In the genomic region with DNA sequence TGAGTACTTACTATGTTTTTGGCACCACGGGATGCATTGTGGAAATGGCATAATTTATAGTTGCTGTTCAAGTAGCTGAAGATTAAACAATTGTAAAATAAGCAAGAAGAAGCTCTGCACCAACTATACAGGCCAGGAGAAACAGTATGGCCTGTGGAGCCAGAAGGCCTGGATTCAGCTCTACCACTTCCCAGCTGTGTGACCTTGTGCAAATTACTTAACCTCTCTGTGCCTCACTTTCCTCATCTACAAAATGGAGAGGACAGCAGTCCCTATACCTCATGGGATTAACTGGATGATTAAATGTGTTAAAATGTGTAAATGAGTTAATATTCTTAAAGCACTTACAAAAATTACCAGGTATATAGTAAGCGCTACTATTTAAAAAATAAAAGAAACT, we compare ENCODE assay signal across 22 cellular contexts. TPM values are rescaled to one million over a fixed set of nuclear protein-coding genes. Genes with fewer than 3 reads are reported as not detected.
DNase-seq lines count a peak whose midpoint lies in the region; ATAC-seq, FAIRE-seq and TF ChIP-seq lines count a peak whose summit lies in the region.
"Had no signal": no experiment of that assay in that cellular context is flagged by ENCODE, and none has a peak within 500 bp of the region (broad histone marks: within the 10 kb centered on the region; RNA-seq: fewer than 3 reads in every experiment).

No MANE protein-coding gene starts in this region.

- no peak for TF ChIP-seq EP300 in H1 (IDR thresholded peaks at IDR 0.05; ENCODE audit: borderline replicate concordance in 1 of 2, low read depth in 2 of 2, low read length in 2 of 2)

- ATAC-seq in thoracic aorta (ENCODE audit: insufficient number of reproducible peaks, low FRiP score, low read depth) (no peak), left cardiac atrium (no peak)

- TF ChIP-seq POLR2A in H1 (IDR thresholded peaks at IDR 0.05; ENCODE audit: control extremely low read depth in 1 of 2, low read depth in 2 of 2, low read length in 2 of 2), result no peak

- no peak overlapping the region for H3K4me2 ChIP-seq in H1 (ENCODE audit: insufficient read depth in 1 of 2, low read depth in 2 of 2, low read length in 2 of 2)
- no peak overlapping the region for H3K4me2 ChIP-seq in mesenchymal stem cell (ENCODE audit: low read length, poor library complexity, severe bottlenecking)

- H3K4ac ChIP-seq in H1 (replicated peaks; ENCODE audit: insufficient read length, low read depth, low read length) (no peak overlapping the region), mesenchymal stem cell (ENCODE audit: low read depth in 1 of 2, low read length in 2 of 2) (no peak overlapping the region)

- H3K4me3 ChIP-seq in SJSA1 (no peak overlapping the region), H1 (ENCODE audit: extremely low read depth in 1 of 4, insufficient read depth in 2 of 4, low read depth in 3 of 4, low read length in 4 of 4) (no peak overlapping the region), mesenchymal stem cell (ENCODE audit: insufficient read depth in 1 of 2, low read depth in 1 of 2, low read length in 2 of 2) (no peak overlapping the region), thoracic aorta (no peak overlapping the region)
- H3K4me3 ChIP-seq in CD8-positive, alpha-beta memory T cell (ENCODE audit: low read length), result no peak overlapping the region
- H3K4me3 ChIP-seq: GM23248 had no signal

- H2BK12ac ChIP-seq in H1 (ENCODE audit: low read depth, low read length) (no peak overlapping the region), mesenchymal stem cell (ENCODE audit: low read length in 2 of 2) (no peak overlapping the region)

- no peak overlapping the region for H3K18ac ChIP-seq in H1 (ENCODE audit: extremely low read depth, low read length)
- peak overlapping the region in 1 of 2 experiments; percentile 11 for H3K18ac ChIP-seq in mesenchymal stem cell (ENCODE audit: low read depth in 1 of 2, low read length in 2 of 2)

- H3K56ac ChIP-seq in H1 (replicated peaks; ENCODE audit: insufficient read length, low read depth, low read length), result no peak overlapping the region

- TF ChIP-seq CTCF in H1 (IDR thresholded peaks at IDR 0.05; ENCODE audit: control extremely low read depth in 1 of 3, insufficient read depth in 1 of 3, low read depth in 1 of 3, low read length in 3 of 3) (no peak), thoracic aorta (IDR thresholded peaks at IDR 0.05) (no peak)

- no peak overlapping the region for H3K27ac Mint-ChIP-seq in CD8-positive, alpha-beta memory T cell
- H3K27ac Mint-ChIP-seq: CD4-positive, alpha-beta memory T cell; HFFc6; IgD-negative memory B cell had no signal

- H3K23me2 ChIP-seq in H1 (ENCODE audit: low read depth, low read length), result no peaks in the 10 kb centered on the region

- H2AK5ac ChIP-seq in H1 (ENCODE audit: low read depth, low read length), result no peak overlapping the region
- H2AK5ac ChIP-seq in mesenchymal stem cell (ENCODE audit: low read length, severe bottlenecking), result peak overlapping the region; percentile 89

- no peaks in the 10 kb centered on the region for H3K9me3 Mint-ChIP-seq in CD8-positive, alpha-beta memory T cell
- H3K9me3 Mint-ChIP-seq: HFFc6 had no signal

- 0 out of 2 replicates have a peak overlapping the region, but pooled peaks have one; percentile 49 for H3K27ac ChIP-seq in SJSA1
- no peak overlapping the region for H3K27ac ChIP-seq in H1 (ENCODE audit: low read depth, low read length)
- H3K27ac ChIP-seq in mesenchymal stem cell (ENCODE audit: low read length, poor library complexity, severe bottlenecking), result no peak overlapping the region
- H3K27ac ChIP-seq in thoracic aorta, result peak overlapping the region; percentile 78 to 86
- H3K27ac ChIP-seq in CD8-positive, alpha-beta memory T cell (ENCODE audit: low read depth, low read length), result no peak overlapping the region
- H3K27ac ChIP-seq: C4-2B, GM23248 had no signal

- peaks cover 9 to 11% of the 10 kb centered on the region in 2 donors for H3K27me3 Mint-ChIP-seq in CD8-positive, alpha-beta memory T cell

- H3K14ac ChIP-seq in H1 (ENCODE audit: insufficient read length), result no peak overlapping the region
- no peak overlapping the region for H3K14ac ChIP-seq in mesenchymal stem cell (ENCODE audit: low read length in 2 of 2)

- no peaks in the 10 kb centered on the region for H4K20me1 ChIP-seq in H1 (replicated peaks in 1 of 2; ENCODE audit: control insufficient read depth in 1 of 2, insufficient read depth in 2 of 2, low read length in 2 of 2)

- H3K9me3 ChIP-seq in SJSA1 (replicated peaks) (no peaks in the 10 kb centered on the region), H1 (ENCODE audit: insufficient read depth in 2 of 2, low read depth in 1 of 2, low read length in 1 of 2) (no peaks in the 10 kb centered on the region), mesenchymal stem cell (ENCODE audit: control insufficient read depth, low read length) (no peaks in the 10 kb centered on the region), thoracic aorta (no peaks in the 10 kb centered on the region)
- no peaks in the 10 kb centered on the region for H3K9me3 ChIP-seq in CD8-positive, alpha-beta memory T cell (ENCODE audit: low read length)
- H3K9me3 ChIP-seq: BE2C had no signal

- POLR2A ChIA-PET in H1 (lab: Charles Lee; ENCODE audit: partially characterized antibody), result interaction anchor here (1.0 kb wide), 1 partner anchor 33 kb away, joined by 3 read pairs; no protein-coding TSS in a partner anchor
- POLR2A ChIA-PET in CD8-positive, alpha-beta memory T cell (lab: Charles Lee), result no interaction called here

- intact Hi-C loops in left cardiac atrium (cut with DNase I), result no loop called here

- H3K23ac ChIP-seq in H1 (ENCODE audit: insufficient read length) (no peak overlapping the region), mesenchymal stem cell (ENCODE audit: low read length in 2 of 2) (no peak overlapping the region)

- H3K36me3 Mint-ChIP-seq in CD8-positive, alpha-beta memory T cell, result no peaks in the 10 kb centered on the region
- H3K36me3 Mint-ChIP-seq: CD4-positive, alpha-beta memory T cell; IgD-negative memory B cell had no signal

- H2AFZ ChIP-seq in H1 (ENCODE audit: low read length) (no peak overlapping the region), mesenchymal stem cell (ENCODE audit: low read depth, low read length) (no peak overlapping the region)
- H2AFZ ChIP-seq: GM23248 had no signal

- no peak overlapping the region for H2BK20ac ChIP-seq in H1 (ENCODE audit: low read length)

- H3K79me2 ChIP-seq in H1 (ENCODE audit: control insufficient read depth in 1 of 2, insufficient read depth in 2 of 2, low read length in 2 of 2), result no peaks in the 10 kb centered on the region

- FAIRE-seq in H1 (lab: Jason Lieb, UNC), result no peak
- FAIRE-seq: H54, HTR-8/SVneo had no signal

- 95% methylated on average over 2 of the region's 2 CpGs; no CpG with 5 or more reads in 1 of the 2 experiments for WGBS in H1 (ENCODE audit: extremely low coverage in 1 of 2, insufficient coverage in 1 of 2, insufficient read length in 1 of 2, insufficient replicate concordance in 2 of 2, low coverage in 1 of 2, low lambda C conversion rate in 2 of 2, missing lambda C conversion rate in 1 of 2), 2 experiments
- 83% methylated on average over 1 of the region's 2 CpGs for whole genome bisulfite sequencing in mesenchymal stem cell

- H3K9ac ChIP-seq in H1 (replicated peaks in 1 of 4; ENCODE audit: extremely low read depth in 1 of 4, low read depth in 3 of 4, low read length in 3 of 4) (no peak overlapping the region), mesenchymal stem cell (ENCODE audit: low read length) (no peak overlapping the region)
- H3K9ac ChIP-seq: GM23248 had no signal

- CTCF ChIA-PET in H1 (lab: Charles Lee; ENCODE audit: partially characterized antibody), result interaction anchor here (1.1 to 1.6 kb wide), 2 partner anchors 13 to 39 kb away, joined by 4 read pairs; no protein-coding TSS in a partner anchor
- CTCF ChIA-PET in CD8-positive, alpha-beta memory T cell (lab: Charles Lee), result interaction anchor here (0.9 kb wide), 1 partner anchor 15 kb away, joined by 3 read pairs; no protein-coding TSS in a partner anchor

- H2BK5ac ChIP-seq in H1 (ENCODE audit: low read depth, low read length), result no peak overlapping the region
- no peak overlapping the region for H2BK5ac ChIP-seq in mesenchymal stem cell (ENCODE audit: low read depth, low read length, poor library complexity, severe bottlenecking)

- peaks cover 58% of the 10 kb centered on the region for H3K4me1 ChIP-seq in SJSA1 (replicated peaks)
- peaks cover 0 to 6% (median 1%) of the 10 kb centered on the region in 4 experiments; a peak in 2 of 7 replicates for H3K4me1 ChIP-seq in H1 (replicated peaks in 1 of 4; ENCODE audit: control insufficient read depth in 3 of 4, insufficient read depth in 4 of 4, low read length in 3 of 4)
- H3K4me1 ChIP-seq in mesenchymal stem cell (ENCODE audit: control insufficient read depth, insufficient read depth, low read depth, low read length), result peaks cover 24% of the 10 kb centered on the region
- peaks cover 14 to 58% of the 10 kb centered on the region in 2 donors for H3K4me1 ChIP-seq in thoracic aorta (ENCODE audit: control insufficient read depth in 1 of 2, low read depth in 2 of 2)
- H3K4me1 ChIP-seq in CD8-positive, alpha-beta memory T cell (ENCODE audit: insufficient read depth, low read length), result no peaks in the 10 kb centered on the region

- H4K8ac ChIP-seq in H1 (ENCODE audit: extremely low read depth, insufficient read depth, low read length) (no peak overlapping the region), mesenchymal stem cell (ENCODE audit: low read length) (no peak overlapping the region)

- no peaks in the 10 kb centered on the region for H3K36me3 ChIP-seq in SJSA1
- no peaks in the 10 kb centered on the region for H3K36me3 ChIP-seq in H1 (ENCODE audit: control insufficient read depth in 2 of 4, insufficient read depth in 4 of 4, low read length in 3 of 4)
- no peaks in the 10 kb centered on the region for H3K36me3 ChIP-seq in mesenchymal stem cell (ENCODE audit: control insufficient read depth in 1 of 2, insufficient read depth in 2 of 2, low read depth in 1 of 2, low read length in 2 of 2)
- H3K36me3 ChIP-seq in thoracic aorta, result no peaks in the 10 kb centered on the region
- H3K36me3 ChIP-seq in CD8-positive, alpha-beta memory T cell (ENCODE audit: insufficient read depth, low read length), result no peaks in the 10 kb centered on the region
- H3K36me3 ChIP-seq: BE2C had no signal

- H2BK15ac ChIP-seq in H1 (ENCODE audit: low read length), result no peak overlapping the region
- H2BK15ac ChIP-seq in mesenchymal stem cell (ENCODE audit: low read depth, poor library complexity, severe bottlenecking), result no peak overlapping the region

- no peak overlapping the region for H3K4me3 Mint-ChIP-seq in CD8-positive, alpha-beta memory T cell
- H3K4me3 Mint-ChIP-seq: CD4-positive, alpha-beta memory T cell; HFFc6 had no signal

- H2BK120ac ChIP-seq in H1 (replicated peaks; ENCODE audit: low read depth, low read length) (no peak overlapping the region), mesenchymal stem cell (ENCODE audit: low read depth, low read length) (no peak overlapping the region)

- DNase-seq in SJSA1 (ENCODE audit: low read depth in 1 of 2, low spot score in 2 of 2) (no peak), H1 (ENCODE audit: low read depth in 1 of 2, low spot score in 2 of 2) (no peak), mesenchymal stem cell (no peak), thoracic aorta (ENCODE audit: low spot score) (no peak), left cardiac atrium (no peak), C1 segment of cervical spinal cord (lab: John Stamatoyannopoulos, UW) (no peak), T-helper 1 cell (no peak)
- no peak for DNase-seq in CD8-positive, alpha-beta memory T cell
- DNase-seq: ACHN; BE2C; Calu3; CD4-positive, alpha-beta memory T cell; DMS79 treated with DMSO at 0.1 percent for 48 hours; GF-D8; GM23248; HCEC 1CT; HFFc6; KG1 had no signal

- H3K27me3 ChIP-seq in SJSA1 (replicated peaks) (no peaks in the 10 kb centered on the region), H1 (replicated peaks in 1 of 4; ENCODE audit: control insufficient read depth in 3 of 4, extremely low read depth in 1 of 4, insufficient read depth in 3 of 4, low read length in 3 of 4) (no peaks in the 10 kb centered on the region), mesenchymal stem cell (ENCODE audit: control insufficient read depth in 1 of 2, insufficient read depth in 1 of 2, low read length in 2 of 2) (no peaks in the 10 kb centered on the region), thoracic aorta (replicated peaks; ENCODE audit: insufficient read depth) (no peaks in the 10 kb centered on the region)
- no peaks in the 10 kb centered on the region for H3K27me3 ChIP-seq in CD8-positive, alpha-beta memory T cell (ENCODE audit: insufficient read depth, low read length, poor library complexity, severe bottlenecking)
- H3K27me3 ChIP-seq: BE2C had no signal

- peaks cover 3% of the 10 kb centered on the region; the same call in 1 of the 2 replicates for H3K79me1 ChIP-seq in H1 (ENCODE audit: low read depth, low read length)
- peaks cover 38% of the 10 kb centered on the region for H3K79me1 ChIP-seq in mesenchymal stem cell (replicated peaks; ENCODE audit: low read length, poor library complexity, severe bottlenecking)

- H4K91ac ChIP-seq in H1 (replicated peaks; ENCODE audit: insufficient read length, low read length), result no peak overlapping the region
- no peak overlapping the region for H4K91ac ChIP-seq in mesenchymal stem cell (ENCODE audit: low read length)

- no peak for TF ChIP-seq RAD21 in H1 (IDR thresholded peaks at IDR 0.05 in 1 of 2, conservative IDR thresholded peaks at IDR 0.05 in 1 of 2; ENCODE audit: low read depth in 2 of 2, low read length in 2 of 2)

- no peak overlapping the region for H4K5ac ChIP-seq in H1 (ENCODE audit: insufficient read length, low read depth, low read length)

- peaks cover 2 to 8% (median 5%) of the 10 kb centered on the region in 3 donors for H3K4me1 Mint-ChIP-seq in CD8-positive, alpha-beta memory T cell
- H3K4me1 Mint-ChIP-seq: IgD-negative memory B cell had no signal

RNA-seq across cellular contexts. Expression of a gene that starts 49.1 kb away (rescaled TPM):
- total RNA-seq in SJSA1 (2014; rRNA removed; shearing (Covaris generic)), result 11.4 and 14.7 TPM in 2 replicates
- total RNA-seq in H1 (2021; fragmentation: NEBNext Ultra II Directional; extraction: Animal tissue kit (Norgen Biotek cat#: 25700)), result 6.2 and 6.3 TPM in 2 replicates
- polyA plus RNA-seq in H1 (2011; rRNA removed), result 1.2 and 2.1 TPM in 2 replicates
- polyA plus RNA-seq in H1 (2011; cell fraction: cytosol; rRNA removed), result 1.6 TPM
- polyA plus RNA-seq in H1 (2011; cell fraction: nucleus; rRNA removed), result 2.1 TPM
- 4.4 to 5.5 TPM (median 5.0 TPM) in 4 replicates for polyA plus RNA-seq in H1 (2012, experiment 1 of 2)
- polyA plus RNA-seq in H1 (2012, experiment 2 of 2), result 1.6 TPM
- 2.2 TPM for polyA plus RNA-seq in H1 (2013, experiment 1 of 2)
- polyA plus RNA-seq in H1 (2013, experiment 2 of 2), result 1.7 TPM
- polyA minus RNA-seq in H1 (2011; rRNA and poly(A)+ RNA removed), result 3.2 TPM in 2 replicates
- polyA minus RNA-seq in H1 (2011; cell fraction: cytosol; rRNA and poly(A)+ RNA removed), result 1.7 TPM
- polyA minus RNA-seq in H1 (2011; cell fraction: nucleus; rRNA and poly(A)+ RNA removed), result 2.1 TPM
- polyA plus RNA-seq in mesenchymal stem cell (2013, experiment 1 of 2), result 5.2 TPM
- polyA plus RNA-seq in mesenchymal stem cell (2013, experiment 2 of 2), result 5.6 TPM
- 10 to 100 TPM; 20.2 to 22.9 TPM for total RNA-seq in thoracic aorta
- 10 to 100 TPM; 16.6 to 18.8 TPM for total RNA-seq in left cardiac atrium
- total RNA-seq in CD8-positive, alpha-beta memory T cell, result under 1 TPM; 0.50 to 0.62 TPM
- not detected for polyA plus RNA-seq in CD8-positive, alpha-beta memory T cell
- total RNA-seq: CD4-positive, alpha-beta memory T cell had no signal
- polyA plus RNA-seq: CD4-positive, alpha-beta memory T cell; IgD-negative memory B cell had no signal

Comparison
In these comparisons a context has a peak if more than half of its experiments do, and no peak if none do; other contexts are left out.
1. H3K27ac ChIP-seq: peak in SJSA1 (single experiment) and thoracic aorta (2 of 2); none in H1 (single experiment), mesenchymal stem cell (single experiment) and CD8-positive, alpha-beta memory T cell (single experiment).